ENCODE assay signal across 8 cellular contexts in genomic region chr11:61660997-61661396, GRCh38. TPM values are rescaled to one million over a fixed set of nuclear protein-coding genes. Genes with fewer than 3 reads are reported as not detected.
DNase-seq lines count a peak whose midpoint lies in the region; ATAC-seq, FAIRE-seq and TF ChIP-seq lines count a peak whose summit lies in the region.
"Not testable (repeated sequence)": the region's sequence is repeated elsewhere in the genome, so short reads cannot be mapped to it uniquely, and the experiment has no call there.

No MANE protein-coding gene starts in this region.

- TF ChIP-seq POLR2A in HepG2 (IDR thresholded peaks at IDR 0.05; ENCODE audit: insufficient read depth in 1 of 2, low read depth in 2 of 2, low read length in 2 of 2), result not testable (repeated sequence)

- in situ Hi-C loops in HepG2 (cut with HindIII; ENCODE audit: extremely low pct_ligation_motif_present, low pct_unique_long_range_greater_than_20kb), result not testable (repeated sequence)

- 0 out of 2 replicates have a peak, but pooled peaks have one; percentile 17 for TF ChIP-seq CTCF in OCI-LY7 (conservative IDR thresholded peaks at IDR 0.05; ENCODE audit: low read length)
- TF ChIP-seq CTCF in WERI-Rb-1 (IDR thresholded peaks at IDR 0.05; ENCODE audit: low read depth, low read length), result 0 out of 2 replicates have a peak, but pooled peaks have one; percentile 12
- TF ChIP-seq CTCF in endodermal cell (conservative IDR thresholded peaks at IDR 0.05), result peak; percentile 59
- peak; percentile 52 for TF ChIP-seq CTCF in HepG2 (CRISPR knock-in tag; IDR thresholded peaks at IDR 0.05)
- TF ChIP-seq CTCF in type B pancreatic cell (conservative IDR thresholded peaks at IDR 0.05), result peak; percentile 22

- not testable (repeated sequence) for H3K79me2 ChIP-seq in OCI-LY7 (ENCODE audit: insufficient read depth, low read depth, low read length); HepG2 (ENCODE audit: insufficient read depth, low read length)

- DNase-seq in DMS53 treated with DMSO at 0.1 percent for 48 hours (lab: John Stamatoyannopoulos, UW; ENCODE audit: unreplicated experiment) (peak; percentile 18), M059J (ENCODE audit: low read depth) (peak; percentile 27), NCI-H2171 treated with DMSO at 0.1 percent for 48 hours (lab: John Stamatoyannopoulos, UW) (peak; percentile 9), HepG2 (ENCODE audit: low spot score) (peak; percentile 55)
- not testable (repeated sequence) for DNase-seq in OCI-LY7 (ENCODE audit: low spot score); WERI-Rb-1; endodermal cell; type B pancreatic cell (ENCODE audit: extremely low spot score, unreplicated experiment)

- peaks cover 22% of the 10 kb centered on the region for H3K4me1 Mint-ChIP-seq in endodermal cell
- H3K4me1 Mint-ChIP-seq in type B pancreatic cell (ENCODE audit: unreplicated experiment), result not testable (repeated sequence)

- H3K27me3 ChIP-seq in WERI-Rb-1 (ENCODE audit: insufficient read depth, low read depth, severe bottlenecking); endodermal cell (ENCODE audit: control insufficient read depth, insufficient read depth, low read length, poor library complexity, severe bottlenecking); HepG2 (ENCODE audit: control insufficient read depth in 1 of 2, insufficient read depth in 2 of 2, low read length in 2 of 2): not testable (repeated sequence)

- TF ChIP-seq EP300 in HepG2 (IDR thresholded peaks at IDR 0.05; ENCODE audit: low read depth in 2 of 2, low read length in 2 of 2); HepG2 (CRISPR knock-in tag; IDR thresholded peaks at IDR 0.05; ENCODE audit: borderline replicate concordance): not testable (repeated sequence)

- not testable (repeated sequence) for H3K27ac Mint-ChIP-seq in endodermal cell, type B pancreatic cell

- H3K36me3 Mint-ChIP-seq in endodermal cell (ENCODE audit: low read depth); type B pancreatic cell: not testable (repeated sequence)

- intact Hi-C loops in OCI-LY7 (cut with micrococcal nuclease; ENCODE audit: unreplicated experiment); HepG2 (cut with micrococcal nuclease; ENCODE audit: unreplicated experiment): not testable (repeated sequence)

- not testable (repeated sequence) for BruUV-seq in OCI-LY7 (replicated peaks; lab: Mats Ljungman, UMichigan); HepG2 (replicated peaks; lab: Mats Ljungman, UMichigan)

- H3K4me2 ChIP-seq in OCI-LY7 (ENCODE audit: low read length); HepG2 (ENCODE audit: low read depth, low read length): not testable (repeated sequence)

- not testable (repeated sequence) for H3K36me3 ChIP-seq in OCI-LY7 (ENCODE audit: insufficient read depth, low read length); WERI-Rb-1; endodermal cell (ENCODE audit: control insufficient read depth, insufficient read depth, low read length); HepG2 (replicated peaks in 1 of 2; ENCODE audit: control insufficient read depth in 1 of 2, insufficient read depth in 2 of 2, low read length in 2 of 2)

- not testable (repeated sequence) for H3K9me3 ChIP-seq in OCI-LY7 (ENCODE audit: low read length); WERI-Rb-1 (ENCODE audit: severe bottlenecking); endodermal cell (ENCODE audit: control insufficient read depth, low read length); HepG2 (ENCODE audit: low read length)

- H3K4me3 Mint-ChIP-seq in endodermal cell, type B pancreatic cell: not testable (repeated sequence)

- not testable (repeated sequence) for H3K27ac ChIP-seq in OCI-LY7 (ENCODE audit: low read depth, low read length, poor library complexity, severe bottlenecking); WERI-Rb-1; endodermal cell (ENCODE audit: low read depth, low read length); HepG2 (ENCODE audit: extremely low read length, insufficient read depth, low read length)

- not testable (repeated sequence) for H2AFZ ChIP-seq in OCI-LY7 (ENCODE audit: low read length); HepG2 (ENCODE audit: low read length)

- not testable (repeated sequence) for H3K4me1 ChIP-seq in OCI-LY7 (ENCODE audit: insufficient read depth, low read length, poor library complexity, severe bottlenecking); endodermal cell (ENCODE audit: control insufficient read depth, insufficient read depth, low read length)
- peaks cover 33% of the 10 kb centered on the region for H3K4me1 ChIP-seq in HepG2 (ENCODE audit: insufficient read depth, low read length)

- not testable (repeated sequence) for FAIRE-seq in HepG2 (lab: Jason Lieb, UNC)

- not testable (repeated sequence) for H3K9me3 Mint-ChIP-seq in endodermal cell, type B pancreatic cell

- H3K4me3 ChIP-seq in OCI-LY7 (ENCODE audit: low read depth, low read length, poor library complexity, severe bottlenecking); WERI-Rb-1 (ENCODE audit: low read depth, low read length); endodermal cell (ENCODE audit: low read length); HepG2 (replicated peaks in 1 of 3; ENCODE audit: insufficient read depth in 1 of 3, low read depth in 2 of 3, low read length in 3 of 3): not testable (repeated sequence)

- peak; percentile 75 for ATAC-seq in HepG2

- not testable (repeated sequence) for TF ChIP-seq RAD21 in HepG2 (CRISPR knock-in tag; IDR thresholded peaks at IDR 0.05)

- 85 to 93% methylated on average over 3 to 4 of the region's 4 CpGs for WGBS in endodermal cell (ENCODE audit: insufficient coverage in 1 of 2, insufficient read length in 1 of 2), 2 experiments
- WGBS in HepG2 (ENCODE audit: low lambda C conversion rate), result 29% methylated on average over 4 of the region's 4 CpGs

- not testable (repeated sequence) for H4K20me1 ChIP-seq in OCI-LY7 (ENCODE audit: insufficient read depth, low read length); HepG2 (ENCODE audit: insufficient read depth, low read length)

- H3K27me3 Mint-ChIP-seq in endodermal cell (ENCODE audit: insufficient read depth); type B pancreatic cell: not testable (repeated sequence)

- POLR2A ChIA-PET in OCI-LY7 (lab: Charles Lee), result not testable (repeated sequence)
- POLR2A ChIA-PET in HepG2 (lab: Yijun Ruan, JAX), result interaction anchor here (1.9 kb wide), 1 partner anchor 21 kb away, joined by 4 read pairs; no protein-coding TSS in a partner anchor

- not testable (repeated sequence) for H3K9ac ChIP-seq in endodermal cell (ENCODE audit: extremely low read depth, low read length, poor library complexity, severe bottlenecking); HepG2 (ENCODE audit: insufficient read depth, low read depth, low read length)

- not testable (repeated sequence) for H3K9me2 ChIP-seq in OCI-LY7 (ENCODE audit: insufficient read depth, low read length)

- CTCF ChIA-PET in OCI-LY7 (lab: Charles Lee; ENCODE audit: unreplicated experiment), result not testable (repeated sequence)
- CTCF ChIA-PET in HepG2 (lab: Yijun Ruan, JAX; ENCODE audit: low intra/inter-chr PET ratio, low total read pairs), result interaction anchor here (0.7 kb wide), 1 partner anchor 11 kb away, joined by 3 read pairs; no protein-coding TSS in a partner anchor

TF ChIP-seq in HepG2, 621 proteins besides CTCF, POLR2A, EP300 and RAD21 (continues in another document):
- peak; percentile 10; the same call in 1 of the 2 replicates for TF ChIP-seq CEBPB (IDR thresholded peaks at IDR 0.05; ENCODE audit: borderline replicate concordance, low read depth, low read length)
- TF ChIP-seq ADNP (CRISPR knock-in tag; IDR thresholded peaks at IDR 0.05), result 0 out of 2 replicates have a peak, but pooled peaks have one; percentile 28

RNA-seq across cellular contexts. Expression of gene DAGLA, which starts 19.2 kb away (rescaled TPM):
- 1.4 and 3.3 TPM in 2 replicates for total RNA-seq in M059J (2014; rRNA removed; shearing (Covaris generic))
- total RNA-seq in OCI-LY7 (2014; rRNA removed; shearing (Covaris generic)), result not detected in 2 replicates
- total RNA-seq in OCI-LY7 (2022) (not detected in 2 replicates), endodermal cell (1 to 10 TPM; 5.6 to 8.7 TPM), HepG2 (2016; rRNA removed; fragmentation: Illumina TruSeq; extraction: Trizol) (2.3 and 3.9 TPM in 2 replicates), type B pancreatic cell (ENCODE audit: low replicate concordance) (5.5 and 7.8 TPM in 2 replicates)
- polyA plus RNA-seq in endodermal cell (2013, experiment 1 of 2), result 6.4 TPM
- 5.5 TPM for polyA plus RNA-seq in endodermal cell (2013, experiment 2 of 2)
- 0.61 and 0.88 TPM in 2 replicates for total RNA-seq in HepG2 (2016; cell fraction: cytosol; rRNA removed; fragmentation: Illumina TruSeq; extraction: Trizol; ENCODE audit: low read depth)
- total RNA-seq in HepG2 (2016; cell fraction: insoluble cytoplasmic fraction; rRNA removed; fragmentation: Illumina TruSeq; extraction: Trizol), result 2.1 and 3.9 TPM in 2 replicates
- 2.2 and 2.4 TPM in 2 replicates for total RNA-seq in HepG2 (2016; cell fraction: membrane; rRNA removed; fragmentation: Illumina TruSeq; extraction: Trizol)
- 4.9 and 6.5 TPM in 2 replicates for total RNA-seq in HepG2 (2016; cell fraction: nucleus; rRNA removed; fragmentation: Illumina TruSeq; extraction: Trizol)
- polyA plus RNA-seq in HepG2 (2011; rRNA removed), result 2.6 and 3.3 TPM in 2 replicates
- 1.5 and 2.1 TPM in 2 replicates for polyA plus RNA-seq in HepG2 (2011; cell fraction: cytosol; rRNA removed)
- polyA plus RNA-seq in HepG2 (2011; cell fraction: nucleus; rRNA removed), result 12.4 and 14.2 TPM in 2 replicates
- 2.6 and 5.3 TPM in 2 replicates for polyA plus RNA-seq in HepG2 (2012)
- polyA plus RNA-seq in HepG2 (2016; cell fraction: cytosol; fragmentation: Illumina TruSeq; extraction: Trizol; ENCODE audit: low read depth), result 0.45 and 0.67 TPM in 2 replicates
- 2.5 and 3.0 TPM in 2 replicates for polyA plus RNA-seq in HepG2 (2016; cell fraction: insoluble cytoplasmic fraction; fragmentation: Illumina TruSeq; extraction: Trizol; ENCODE audit: low read depth)
- polyA plus RNA-seq in HepG2 (2016; cell fraction: membrane; fragmentation: Illumina TruSeq; extraction: Trizol; ENCODE audit: low read depth), result 1.5 and 1.9 TPM in 2 replicates
- polyA plus RNA-seq in HepG2 (2016; cell fraction: nucleus; fragmentation: Illumina TruSeq; extraction: Trizol; ENCODE audit: insufficient read depth, low read depth), result 14.4 and 14.8 TPM in 2 replicates
- polyA minus RNA-seq in HepG2 (2011; rRNA and poly(A)+ RNA removed; ENCODE audit: low replicate concordance), result 2.0 and 8.0 TPM in 2 replicates
- polyA minus RNA-seq in HepG2 (2011; cell fraction: cytosol; rRNA and poly(A)+ RNA removed), result 2.2 and 3.0 TPM in 2 replicates
- 4.6 TPM in 2 replicates for polyA minus RNA-seq in HepG2 (2011; cell fraction: nucleus; rRNA and poly(A)+ RNA removed)
